In genomic region chr1:50426702-50427085, GRCh38 we compare ENCODE assay signal across 21 cellular contexts. TPM values are rescaled to one million over a fixed set of nuclear protein-coding genes. Genes with fewer than 3 reads are reported as not detected.
A peak's percentile ranks its signal among the peaks of the same experiment; 100 is the strongest.
DNase-seq lines count a peak whose midpoint lies in the region; ATAC-seq and TF ChIP-seq lines count a peak whose summit lies in the region.
"Had no signal": no experiment of that assay in that cellular context is flagged by ENCODE, and none has a peak within 500 bp of the region (broad histone marks: within the 10 kb centered on the region; RNA-seq: fewer than 3 reads in every experiment).

No MANE protein-coding gene starts in this region.

- no peaks in the 10 kb centered on the region for H3K9me3 Mint-ChIP-seq in natural killer cell treated with Interleukin-12 subunit alpha and Interleukin-12 subunit beta and Interleukin-15 and Interleukin-18, amount 100 ng/mL, for 72 hours
- H3K9me3 Mint-ChIP-seq in natural killer cell: no peaks in the 10 kb centered on the region
- peaks cover 6% of the 10 kb centered on the region for H3K9me3 Mint-ChIP-seq in activated T-helper 1 cell treated with anti-CD3 and anti-CD28 coated beads, Interleukin-12 subunit alpha, Interleukin-12 subunit beta, Interleukin-2, Interleukin-4 antibody, amounts not matched to agents 30 ng/mL and 10 ng/mL and 1 ng/mL, durations not matched to agents 14 hours and 24 hours and 36 hours
- H3K9me3 Mint-ChIP-seq: activated naive CD4-positive, alpha-beta T cell treated with anti-CD3 and anti-CD28 coated beads, Interleukin-2, amount 50 U/mL, for 72 hours had no signal

- H3K36me3 ChIP-seq in iPS-15b (ENCODE audit: control insufficient read depth, insufficient read depth, low read length): no peaks in the 10 kb centered on the region
- no peaks in the 10 kb centered on the region for H3K36me3 ChIP-seq in suprapubic skin
- H3K36me3 ChIP-seq: colonic mucosa, left ventricle myocardium inferior had no signal

- H3K9me3 ChIP-seq in iPS-15b (ENCODE audit: control insufficient read depth, insufficient read depth, low read length): no peaks in the 10 kb centered on the region
- no peaks in the 10 kb centered on the region for H3K9me3 ChIP-seq in suprapubic skin
- H3K9me3 ChIP-seq: body of pancreas, colonic mucosa, left ventricle myocardium inferior, mucosa of descending colon had no signal

- no peak overlapping the region for H3K9ac ChIP-seq in iPS-15b (ENCODE audit: low read depth, low read length)

- no peak for TF ChIP-seq EP300 in suprapubic skin (IDR thresholded peaks at IDR 0.05)

- no peak for ATAC-seq in natural killer cell treated with Interleukin-12 subunit alpha and Interleukin-12 subunit beta and Interleukin-15 and Interleukin-18, amount 100 ng/mL, for 72 hours
- ATAC-seq in natural killer cell: no peak
- ATAC-seq: activated naive CD4-positive, alpha-beta T cell treated with anti-CD3 and anti-CD28 coated beads, Interleukin-2, amount 50 U/mL, for 72 hours; body of pancreas; mucosa of descending colon; right cardiac atrium had no signal

- peaks cover 36 to 51% of the 10 kb centered on the region in 2 donors for H3K4me1 Mint-ChIP-seq in natural killer cell treated with Interleukin-12 subunit alpha and Interleukin-12 subunit beta and Interleukin-15 and Interleukin-18, amount 100 ng/mL, for 72 hours (ENCODE audit: low read depth in 2 of 2)
- H3K4me1 Mint-ChIP-seq in natural killer cell: peaks cover 39 to 52% of the 10 kb centered on the region in 2 donors
- H3K4me1 Mint-ChIP-seq in activated T-helper 1 cell treated with anti-CD3 and anti-CD28 coated beads, Interleukin-12 subunit alpha, Interleukin-12 subunit beta, Interleukin-2, Interleukin-4 antibody, amounts not matched to agents 30 ng/mL and 10 ng/mL and 1 ng/mL, durations not matched to agents 14 hours and 24 hours and 36 hours (ENCODE audit: low read depth): peaks cover 31% of the 10 kb centered on the region

- H3K36me3 Mint-ChIP-seq in natural killer cell treated with Interleukin-12 subunit alpha and Interleukin-12 subunit beta and Interleukin-15 and Interleukin-18, amount 100 ng/mL, for 72 hours: peaks cover 11% of the 10 kb centered on the region
- peaks cover 14% of the 10 kb centered on the region for H3K36me3 Mint-ChIP-seq in natural killer cell
- H3K36me3 Mint-ChIP-seq in activated T-helper 1 cell treated with anti-CD3 and anti-CD28 coated beads, Interleukin-12 subunit alpha, Interleukin-12 subunit beta, Interleukin-2, Interleukin-4 antibody, amounts not matched to agents 30 ng/mL and 10 ng/mL and 1 ng/mL, durations not matched to agents 14 hours and 24 hours and 36 hours (ENCODE audit: low read depth): peaks cover 4% of the 10 kb centered on the region

- peaks cover 6% of the 10 kb centered on the region for H3K4me1 ChIP-seq in iPS-15b (ENCODE audit: control insufficient read depth, insufficient read depth, low read length)
- peaks cover 64% of the 10 kb centered on the region for H3K4me1 ChIP-seq in suprapubic skin

- H3K27me3 ChIP-seq in iPS-15b (ENCODE audit: control insufficient read depth, insufficient read depth, low read length) (peaks cover 100% of the 10 kb centered on the region), suprapubic skin (peaks cover 100% of the 10 kb centered on the region)

- H3K27me3 Mint-ChIP-seq in natural killer cell treated with Interleukin-12 subunit alpha and Interleukin-12 subunit beta and Interleukin-15 and Interleukin-18, amount 100 ng/mL, for 72 hours: peaks cover 51 to 69% of the 10 kb centered on the region in 2 donors
- H3K27me3 Mint-ChIP-seq in natural killer cell (ENCODE audit: low read depth in 2 of 2): peaks cover 83 to 92% of the 10 kb centered on the region in 2 donors
- peaks cover 89% of the 10 kb centered on the region for H3K27me3 Mint-ChIP-seq in activated T-helper 1 cell treated with anti-CD3 and anti-CD28 coated beads, Interleukin-12 subunit alpha, Interleukin-12 subunit beta, Interleukin-2, Interleukin-4 antibody, amounts not matched to agents 30 ng/mL and 10 ng/mL and 1 ng/mL, durations not matched to agents 14 hours and 24 hours and 36 hours (ENCODE audit: insufficient read depth)

- no peak overlapping the region for H3K27ac ChIP-seq in suprapubic skin
- H3K27ac ChIP-seq: body of pancreas, colonic mucosa, left ventricle myocardium inferior had no signal

- peak overlapping the region; percentile 36 for H3K4me3 Mint-ChIP-seq in natural killer cell treated with Interleukin-12 subunit alpha and Interleukin-12 subunit beta and Interleukin-15 and Interleukin-18, amount 100 ng/mL, for 72 hours
- no peak overlapping the region for H3K4me3 Mint-ChIP-seq in natural killer cell
- no peak overlapping the region for H3K4me3 Mint-ChIP-seq in activated T-helper 1 cell treated with anti-CD3 and anti-CD28 coated beads, Interleukin-12 subunit alpha, Interleukin-12 subunit beta, Interleukin-2, Interleukin-4 antibody, amounts not matched to agents 30 ng/mL and 10 ng/mL and 1 ng/mL, durations not matched to agents 14 hours and 24 hours and 36 hours

- no peak for DNase-seq in natural killer cell treated with Interleukin-12 subunit alpha and Interleukin-12 subunit beta and Interleukin-15 and Interleukin-18, amount 100 ng/mL, for 72 hours (ENCODE audit: low spot score)
- DNase-seq in natural killer cell (no peak), suprapubic skin (ENCODE audit: low spot score in 2 of 2) (no peak), RKO (ENCODE audit: low spot score) (no peak), NCI-H187 treated with DMSO at 0.1 percent for 48 hours (lab: John Stamatoyannopoulos, UW) (no peak)
- no peak for DNase-seq in activated T-helper 1 cell treated with anti-CD3 and anti-CD28 coated beads, Interleukin-12 subunit alpha, Interleukin-12 subunit beta, Interleukin-2, Interleukin-4 antibody, amounts not matched to agents 30 ng/mL and 10 ng/mL and 1 ng/mL, durations not matched to agents 14 hours and 24 hours and 36 hours (ENCODE audit: low spot score)
- DNase-seq in NK-92 treated with Interleukin-12 subunit alpha and Interleukin-12 subunit beta, amount 100 ng/mL, for 24 hours (lab: John Stamatoyannopoulos, UW): no peak
- DNase-seq: activated T-cell treated with anti-CD3 and anti-CD28 coated beads for 4 hours, body of pancreas, colonic mucosa, foreskin fibroblast, left ventricle myocardium inferior, mucosa of descending colon, NCI-H1105 treated with DMSO at 0.1 percent for 48 hours, occipital lobe, right cardiac atrium had no signal

- no peak overlapping the region for H3K27ac Mint-ChIP-seq in natural killer cell treated with Interleukin-12 subunit alpha and Interleukin-12 subunit beta and Interleukin-15 and Interleukin-18, amount 100 ng/mL, for 72 hours
- H3K27ac Mint-ChIP-seq in natural killer cell: no peak overlapping the region
- peak overlapping the region; percentile 34 for H3K27ac Mint-ChIP-seq in activated T-helper 1 cell treated with anti-CD3 and anti-CD28 coated beads, Interleukin-12 subunit alpha, Interleukin-12 subunit beta, Interleukin-2, Interleukin-4 antibody, amounts not matched to agents 30 ng/mL and 10 ng/mL and 1 ng/mL, durations not matched to agents 14 hours and 24 hours and 36 hours

- intact Hi-C loops in natural killer cell (cut with micrococcal nuclease): no loop called here
- intact Hi-C loops in activated T-helper 1 cell treated with anti-CD3 and anti-CD28 coated beads, Interleukin-12 subunit alpha, Interleukin-12 subunit beta, Interleukin-2, Interleukin-4 antibody, amounts not matched to agents 30 ng/mL and 10 ng/mL and 1 ng/mL, durations not matched to agents 14 hours and 24 hours and 36 hours (cut with micrococcal nuclease): loop anchor here (1.0 to 10.0 kb wide), 3 partner anchors 7 to 278 kb away; no protein-coding TSS in a partner anchor

- H3K4me3 ChIP-seq in iPS-15b (ENCODE audit: low read depth, low read length) (peak overlapping the region; percentile 32), suprapubic skin (peak overlapping the region; percentile 11)
- H3K4me3 ChIP-seq: body of pancreas, colonic mucosa, left ventricle myocardium inferior, mucosa of descending colon had no signal

- no peak for TF ChIP-seq CTCF in natural killer cell (IDR thresholded peaks at IDR 0.05)
- TF ChIP-seq CTCF in suprapubic skin (IDR thresholded peaks at IDR 0.05): no peak

- WGBS in suprapubic skin: 2% methylated on average over 15 of the region's 28 CpGs

- TF ChIP-seq POLR2A in suprapubic skin (IDR thresholded peaks at IDR 0.05): no peak

RNA-seq across cellular contexts. Expression of gene DMRTA2, which starts 3.5 kb away (rescaled TPM):
- 1 to 10 TPM; 1.1 to 3.6 TPM for total RNA-seq in natural killer cell treated with Interleukin-12 subunit alpha and Interleukin-12 subunit beta and Interleukin-15 and Interleukin-18, amount 100 ng/mL, for 72 hours
- total RNA-seq in natural killer cell: not detected
- not detected in 2 replicates for total RNA-seq in activated T-helper 1 cell treated with anti-CD3 and anti-CD28 coated beads, Interleukin-12 subunit alpha, Interleukin-12 subunit beta, Interleukin-2, Interleukin-4 antibody, amounts not matched to agents 30 ng/mL and 10 ng/mL and 1 ng/mL, durations not matched to agents 14 hours and 24 hours and 36 hours
- not detected for total RNA-seq in suprapubic skin
- total RNA-seq: activated naive CD4-positive, alpha-beta T cell treated with anti-CD3 and anti-CD28 coated beads, Interleukin-2, amount 50 U/mL, for 72 hours; body of pancreas; colonic mucosa; endothelial cell of umbilical vein; HT1080; left ventricle myocardium inferior; mucosa of descending colon; right cardiac atrium; ureter had no signal
